ENCODE assay signal across 33 cellular contexts in genomic region chr21:19420607-19421006, GRCh38.
"Had no signal": no experiment of that assay in that cellular context is flagged by ENCODE, and none has a peak within 500 bp of the region (broad histone marks: within the 10 kb centered on the region; RNA-seq: fewer than 3 reads in every experiment).

No MANE protein-coding gene starts in this region.

- H3K27ac ChIP-seq: ascending aorta, cardiac muscle cell, coronary artery, dorsolateral prefrontal cortex, gastroesophageal sphincter, neural progenitor cell, right lobe of liver, thoracic aorta, WERI-Rb-1 had no signal

- H3K9me3 ChIP-seq: ascending aorta, right lobe of liver, thoracic aorta had no signal

- H3K27me3 Mint-ChIP-seq: activated CD4-positive, alpha-beta memory T cell treated with anti-CD3 and anti-CD28 coated beads for 36 hours; activated naive CD4-positive, alpha-beta T cell treated with anti-CD3 and anti-CD28 coated beads, Interleukin-2, amount 10 ng/mL, durations not matched to agents 7 days and 5 days; activated naive CD8-positive, alpha-beta T cell treated with anti-CD3 and anti-CD28 coated beads, Interleukin-2, amount 10 ng/mL, durations not matched to agents 7 days and 5 days; brain; effector memory CD8-positive, alpha-beta T cell; naive thymus-derived CD4-positive, alpha-beta T cell; stimulated activated naive CD8-positive, alpha-beta T cell treated with anti-CD3 and anti-CD28 coated beads, Interleukin-15, Interleukin-2, amounts not matched to agents 100 ng/mL and 50 ng/mL, for 24 hours; T-helper 17 cell had no signal

- ATAC-seq: activated CD4-positive, CD25-positive, alpha-beta regulatory T cell treated with anti-CD3 and anti-CD28 coated beads, Interleukin-2, amount 50 U/mL, for 24 hours; effector memory CD8-positive, alpha-beta T cell; gastroesophageal sphincter; left colon; naive thymus-derived CD4-positive, alpha-beta T cell; right lobe of liver; stimulated activated effector memory CD8-positive, alpha-beta T cell treated with anti-CD3 and anti-CD28 coated beads, Interleukin-12 subunit alpha, Interleukin-12 subunit beta, amount 100 ng/mL, for 72 hours; T-helper 17 cell had no signal

- H3K36me3 ChIP-seq: ascending aorta, cardiac muscle cell, gastroesophageal sphincter, neural progenitor cell, right lobe of liver, thoracic aorta, WERI-Rb-1 had no signal

- H3K36me3 Mint-ChIP-seq: activated CD4-positive, alpha-beta memory T cell treated with anti-CD3 and anti-CD28 coated beads for 36 hours; activated naive CD4-positive, alpha-beta T cell treated with anti-CD3 and anti-CD28 coated beads, Interleukin-2, amount 10 ng/mL, durations not matched to agents 7 days and 5 days; activated naive CD8-positive, alpha-beta T cell treated with anti-CD3 and anti-CD28 coated beads, Interleukin-2, amount 10 ng/mL, durations not matched to agents 7 days and 5 days; brain; neural progenitor cell; stimulated activated effector memory CD8-positive, alpha-beta T cell treated with anti-CD3 and anti-CD28 coated beads, Interleukin-12 subunit alpha, Interleukin-12 subunit beta, amount 100 ng/mL, for 72 hours had no signal

- H3K4me3 ChIP-seq: ascending aorta, cardiac muscle cell, coronary artery, dorsolateral prefrontal cortex, gastroesophageal sphincter, neural progenitor cell, right lobe of liver, thoracic aorta had no signal

- H2AFZ ChIP-seq: neural progenitor cell had no signal

- H3K4me1 Mint-ChIP-seq: activated naive CD4-positive, alpha-beta T cell treated with anti-CD3 and anti-CD28 coated beads, Interleukin-2, amount 10 ng/mL, durations not matched to agents 7 days and 5 days; activated naive CD8-positive, alpha-beta T cell treated with anti-CD3 and anti-CD28 coated beads, Interleukin-2, amount 10 ng/mL, durations not matched to agents 7 days and 5 days; brain; naive thymus-derived CD4-positive, alpha-beta T cell; neural progenitor cell; stimulated activated effector memory CD8-positive, alpha-beta T cell treated with anti-CD3 and anti-CD28 coated beads, Interleukin-12 subunit alpha, Interleukin-12 subunit beta, amount 100 ng/mL, for 72 hours; T-helper 17 cell had no signal

- H3K4me2 ChIP-seq: neural progenitor cell had no signal

- H3K4me3 Mint-ChIP-seq: activated CD4-positive, alpha-beta memory T cell treated with anti-CD3 and anti-CD28 coated beads for 36 hours; activated naive CD4-positive, alpha-beta T cell treated with anti-CD3 and anti-CD28 coated beads, Interleukin-2, amount 10 ng/mL, durations not matched to agents 7 days and 5 days; activated naive CD8-positive, alpha-beta T cell treated with anti-CD3 and anti-CD28 coated beads, Interleukin-2, amount 10 ng/mL, durations not matched to agents 7 days and 5 days; activated T-helper 1 cell treated with anti-CD3 and anti-CD28 coated beads, Interleukin-12 subunit alpha, Interleukin-12 subunit beta, Interleukin-2, Interleukin-4 antibody, amounts not matched to agents 30 ng/mL and 10 ng/mL and 1 ng/mL, durations not matched to agents 14 hours and 24 hours and 36 hours; brain; effector memory CD8-positive, alpha-beta T cell; naive thymus-derived CD4-positive, alpha-beta T cell; neural progenitor cell; stimulated activated effector memory CD8-positive, alpha-beta T cell treated with anti-CD3 and anti-CD28 coated beads, Interleukin-12 subunit alpha, Interleukin-12 subunit beta, amount 100 ng/mL, for 72 hours; stimulated activated naive CD8-positive, alpha-beta T cell treated with anti-CD3 and anti-CD28 coated beads, Interleukin-15, Interleukin-2, amounts not matched to agents 100 ng/mL and 50 ng/mL, for 24 hours; T-helper 17 cell had no signal

- H3K4me1 ChIP-seq: ascending aorta, gastroesophageal sphincter, neural progenitor cell, right lobe of liver had no signal

- H3K27me3 ChIP-seq: ascending aorta, cardiac muscle cell, dorsolateral prefrontal cortex, gastroesophageal sphincter, neural progenitor cell, right lobe of liver had no signal

- DNase-seq: activated CD4-positive, alpha-beta memory T cell treated with anti-CD3 and anti-CD28 coated beads for 36 hours; activated CD4-positive, alpha-beta T cell treated with anti-CD3 and anti-CD28 coated beads for 48 hours; activated CD8-positive, alpha-beta memory T cell treated with anti-CD3 and anti-CD28 coated beads, Interleukin-2, amount 50 U/mL, for 4 hours; activated effector memory CD4-positive, alpha-beta T cell treated with anti-CD3 and anti-CD28 coated beads, Interleukin-2, amount 50 U/mL, for 16 hours; activated naive CD4-positive, alpha-beta T cell treated with anti-CD3 and anti-CD28 coated beads, Interleukin-2, amount 10 ng/mL, durations not matched to agents 7 days and 5 days; activated naive CD8-positive, alpha-beta T cell treated with anti-CD3 and anti-CD28 coated beads, Interleukin-2, amount 10 ng/mL, durations not matched to agents 7 days and 5 days; activated T-cell treated with anti-CD3 and anti-CD28 coated beads, Interleukin-2, amount 50 U/mL, for 1 hour; cerebellar nuclear complex; dorsolateral prefrontal cortex; effector memory CD8-positive, alpha-beta T cell; erythroblast; hippocampal formation; left colon; midbrain; naive thymus-derived CD4-positive, alpha-beta T cell; right lobe of liver; stimulated activated CD4-positive, alpha-beta T cell treated with anti-CD3 and anti-CD28 coated beads, Interleukin-12 subunit alpha, Interleukin-12 subunit beta, amount 100 ng/mL, for 4 hours; stimulated activated CD4-positive, alpha-beta T cell treated with anti-CD3 and anti-CD28 coated beads, Interleukin-4, amount 100 ng/mL, for 24 hours; T-helper 17 cell; T1000; trophoblast cell; WERI-Rb-1 had no signal

- H3K27ac Mint-ChIP-seq: activated CD4-positive, alpha-beta memory T cell treated with anti-CD3 and anti-CD28 coated beads for 36 hours; activated naive CD4-positive, alpha-beta T cell treated with anti-CD3 and anti-CD28 coated beads, Interleukin-2, amount 10 ng/mL, durations not matched to agents 7 days and 5 days; activated naive CD8-positive, alpha-beta T cell treated with anti-CD3 and anti-CD28 coated beads, Interleukin-2, amount 10 ng/mL, durations not matched to agents 7 days and 5 days; activated T-helper 1 cell treated with anti-CD3 and anti-CD28 coated beads, Interleukin-12 subunit alpha, Interleukin-12 subunit beta, Interleukin-2, Interleukin-4 antibody, amounts not matched to agents 30 ng/mL and 10 ng/mL and 1 ng/mL, durations not matched to agents 14 hours and 24 hours and 36 hours; brain; effector memory CD8-positive, alpha-beta T cell; naive thymus-derived CD4-positive, alpha-beta T cell; neural progenitor cell; stimulated activated effector memory CD8-positive, alpha-beta T cell treated with anti-CD3 and anti-CD28 coated beads, Interleukin-12 subunit alpha, Interleukin-12 subunit beta, amount 100 ng/mL, for 72 hours; stimulated activated naive CD8-positive, alpha-beta T cell treated with anti-CD3 and anti-CD28 coated beads, Interleukin-15, Interleukin-2, amounts not matched to agents 100 ng/mL and 50 ng/mL, for 24 hours; T-helper 17 cell had no signal
